ENCODE assay signal across 8 cellular contexts in the genomic region with DNA sequence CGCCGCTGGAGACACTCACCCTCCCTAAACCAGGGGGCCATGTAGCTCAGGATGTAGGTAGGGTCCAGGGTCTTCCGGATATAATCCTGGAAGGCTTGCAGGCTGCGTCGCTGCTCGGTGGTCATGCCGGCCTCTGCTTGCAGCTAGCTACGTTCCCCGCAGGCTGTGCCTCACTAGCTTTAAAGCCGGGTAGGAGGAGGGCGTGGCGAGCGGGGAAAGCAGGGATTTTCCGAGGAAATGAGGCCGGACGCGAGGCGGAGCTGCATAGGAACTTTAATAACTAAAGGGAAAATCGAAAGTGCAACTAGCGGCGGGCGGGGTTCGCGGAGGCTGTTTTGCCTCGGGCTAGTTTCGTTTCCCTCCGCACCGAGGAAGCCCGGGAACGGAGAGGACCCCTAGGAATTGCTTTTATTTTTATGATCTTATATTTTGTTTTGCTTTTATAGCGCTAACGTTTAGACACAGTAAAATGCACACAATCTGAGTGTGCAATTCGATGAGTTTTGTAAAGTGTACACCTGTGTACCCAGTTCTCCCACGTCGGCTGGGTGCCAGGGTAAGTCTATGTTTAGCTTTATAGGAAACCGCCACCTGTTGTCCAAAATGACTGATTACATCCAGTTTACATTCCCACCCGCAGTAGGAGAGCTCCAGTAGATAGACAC. TPM values are rescaled to one million over a fixed set of nuclear protein-coding genes. Genes with fewer than 3 reads are reported as not detected.
A peak's percentile ranks its signal among the peaks of the same experiment; 100 is the strongest.
DNase-seq lines count a peak whose midpoint lies in the region; ATAC-seq and TF ChIP-seq lines count a peak whose summit lies in the region.

A gene (minus strand): TSS at position 155 of the 665 bp plus-strand sequence. CDS start 30 bp downstream, at position 125.

- TF ChIP-seq CTCF in heart left ventricle (IDR thresholded peaks at IDR 0.05), result peak; percentile 19 to 65 (median 51)

- peak; percentile 89 for DNase-seq in NCI-H1048 (lab: John Stamatoyannopoulos, UW)
- peak; percentile 64 to 92 for DNase-seq in SW 1271 (lab: John Stamatoyannopoulos, UW)
- DNase-seq in heart left ventricle, result peak; percentile 93 to 95 (median 93)
- peak; percentile 98 for DNase-seq in posterior vena cava (ENCODE audit: low spot score)
- peak; percentile 92 for DNase-seq in ureter (ENCODE audit: low spot score)

- H3K4me1 ChIP-seq in heart left ventricle, result peaks cover 4 to 51% (median 24%) of the 10 kb centered on the region in 12 donors

- H3K27ac ChIP-seq in adipose tissue (ENCODE audit: low read depth, low read length), result peak within 1 kb of the TSS; percentile 61
- H3K27ac ChIP-seq in heart left ventricle, result peak within 1 kb of the TSS; percentile 43 to 95 (median 84)

- TF ChIP-seq POLR2A in GM10847 (IDR thresholded peaks at IDR 0.05; ENCODE audit: extremely low read depth, insufficient read length) (peak; percentile 46), heart left ventricle (IDR thresholded peaks at IDR 0.05) (peak in 1 of 2 donors; percentile 81)

- H3K4me3 ChIP-seq in heart left ventricle, result peak within 1 kb of the TSS; percentile 55 to 80 (median 72)

- H3K9me3 ChIP-seq in heart left ventricle, result peaks cover 0 to 6% (median 0%) of the 10 kb centered on the region in 12 donors

- H3K27me3 ChIP-seq in heart left ventricle, result no peaks in the 10 kb centered on the region

- H3K36me3 ChIP-seq in heart left ventricle, result peaks cover 0 to 7% (median 0%) of the 10 kb centered on the region in 9 donors

- WGBS in adipose tissue, 3 donors, result 0 to 1% (median 0%) methylated on average over 37 of the region's 37 CpGs
- 0 to 1% (median 0%) methylated on average over 33 to 37 of the region's 37 CpGs for WGBS in heart left ventricle, 4 donors

- intact Hi-C loops in heart left ventricle (cut with DNase I), result loop anchor here in 7 of 10 donors (1.0 to 10.0 kb wide), 13 partner anchors 24 to 151 kb away; a partner anchor contains a TSS
- intact Hi-C loops in posterior vena cava (cut with DNase I), result no loop called here

- peak; percentile 67 for ATAC-seq in HG02588 (IDR thresholded peaks at IDR 0.05; ENCODE audit: unreplicated experiment)
- ATAC-seq in heart left ventricle, result peak; percentile 86 to 97 (median 95)

RNA-seq across cellular contexts. Expression of the gene that starts here (rescaled TPM):
- polyA plus RNA-seq in adipose tissue, result 1 to 10 TPM; 2.9 to 3.7 (median 3.1) TPM
- 10 to 100 TPM in 1 of 9 donors, 1 to 10 TPM in 8; 2.0 to 18.5 (median 4.4) TPM for total RNA-seq in heart left ventricle
- polyA plus RNA-seq in heart left ventricle, result 1 to 10 TPM; 1.8 to 1.9 TPM
- 10 to 100 TPM in 1 of 2 donors, 1 to 10 TPM in 1; 7.7 to 12.7 TPM for total RNA-seq in posterior vena cava
- 10.0 TPM for total RNA-seq in ureter

Comparison
In these comparisons a context has a peak if more than half of its experiments do, and no peak if none do; other contexts are left out.
1. Peak in every context shown above with its lines: DNase-seq, ATAC-seq, H3K4me3 ChIP-seq and H3K27ac ChIP-seq.
2. intact Hi-C loops: an anchor here in heart left ventricle (1.0 to 10.0 kb wide); none called in posterior vena cava.